In genomic region chrX:69232945-69233344, GRCh38 we compare ENCODE assay signal across 21 cellular contexts.
A peak's percentile ranks its signal among the peaks of the same experiment; 100 is the strongest.
DNase-seq lines count a peak whose midpoint lies in the region; ATAC-seq, FAIRE-seq and TF ChIP-seq lines count a peak whose summit lies in the region.
"Had no signal": no experiment of that assay in that cellular context is flagged by ENCODE, and none has a peak within 500 bp of the region (broad histone marks: within the 10 kb centered on the region; RNA-seq: fewer than 3 reads in every experiment).

No MANE protein-coding gene starts in this region.

- no peaks in the 10 kb centered on the region for H3K27me3 ChIP-seq in WERI-Rb-1 (ENCODE audit: insufficient read depth, low read depth, severe bottlenecking)
- no peaks in the 10 kb centered on the region for H3K27me3 ChIP-seq in small intestine (ENCODE audit: control insufficient read depth in 2 of 2, insufficient read depth in 2 of 2, low read length in 2 of 2)
- H3K27me3 ChIP-seq: left lung, neutrophil, SJSA1, tibial artery had no signal

- DNase-seq in NCI-H345 (lab: John Stamatoyannopoulos, UW) (peak; percentile 2), NCI-H345 treated with DMSO at 0.1 percent for 48 hours (lab: John Stamatoyannopoulos, UW; ENCODE audit: unreplicated experiment) (no peak), NCI-H2029 (lab: John Stamatoyannopoulos, UW) (peak; percentile 25), WERI-Rb-1 (peak; percentile 37), small intestine (peak; percentile 2)
- DNase-seq in activated CD4-positive, alpha-beta T cell treated with anti-CD3 and anti-CD28 coated beads, Interleukin-2, amount 50 U/mL, for 1 hour, result no peak
- no peak for DNase-seq in activated naive CD4-positive, alpha-beta T cell (lab: John Stamatoyannopoulos, UW)
- DNase-seq: activated naive CD8-positive, alpha-beta T cell treated with anti-CD3 and anti-CD28 coated beads, Interleukin-2, amount 50 U/mL, for 24 hours; HCEC 1CT; left lung; NCI-H226; PC-9; stimulated activated CD4-positive, alpha-beta T cell treated with anti-CD3 and anti-CD28 coated beads, Interleukin-15, amount 100 ng/mL, for 24 hours; tibial artery had no signal

- no peak for FAIRE-seq in small intestine (lab: Jason Lieb, UNC)
- FAIRE-seq: endothelial cell of umbilical vein had no signal

- no peak for TF ChIP-seq CTCF in WERI-Rb-1 (IDR thresholded peaks at IDR 0.05; ENCODE audit: low read depth, low read length)

- H3K4me1 ChIP-seq in small intestine (ENCODE audit: control insufficient read depth in 2 of 2, insufficient read depth in 1 of 2, low read depth in 1 of 2, low read length in 1 of 2), result no peaks in the 10 kb centered on the region
- H3K4me1 ChIP-seq: left lung, SJSA1 had no signal

- ATAC-seq in GM18858 (IDR thresholded peaks at IDR 0.05; ENCODE audit: unreplicated experiment), result no peak
- ATAC-seq: activated naive CD8-positive, alpha-beta T cell treated with anti-CD3 and anti-CD28 coated beads, Interleukin-2, amount 50 U/mL, for 24 hours; left lung; stimulated activated memory B cell treated with anti-CD40 and anti-IgM and Interleukin-4, amounts not matched to agents 10 μg/mL and 1 μg/mL and 100 μg/mL, for 72 hours had no signal

- H3K9me3 ChIP-seq in WERI-Rb-1 (ENCODE audit: severe bottlenecking), result no peaks in the 10 kb centered on the region
- no peaks in the 10 kb centered on the region for H3K9me3 ChIP-seq in small intestine (ENCODE audit: control insufficient read depth, low read depth)
- H3K9me3 ChIP-seq: left lung, neutrophil, SJSA1 had no signal

- no peaks in the 10 kb centered on the region for H3K36me3 ChIP-seq in WERI-Rb-1
- no peaks in the 10 kb centered on the region for H3K36me3 ChIP-seq in small intestine (ENCODE audit: control insufficient read depth in 2 of 2, insufficient read depth in 2 of 2, low read length in 2 of 2)
- H3K36me3 ChIP-seq: left lung, neutrophil, SJSA1, tibial artery had no signal

- 8 to 38% (median 34%) methylated on average over 3 of the region's 3 CpGs for WGBS in small intestine, 3 donors

- H3K4me3 ChIP-seq in WERI-Rb-1 (ENCODE audit: low read depth, low read length) (no peak overlapping the region), small intestine (ENCODE audit: low read depth in 1 of 2, low read length in 2 of 2) (no peak overlapping the region)
- H3K4me3 ChIP-seq: left lung, PC-9, SJSA1, tibial artery had no signal

- H3K27ac ChIP-seq in WERI-Rb-1, result no peak overlapping the region
- no peak overlapping the region for H3K27ac ChIP-seq in small intestine (ENCODE audit: low read depth in 1 of 2, low read length in 1 of 2)
- H3K27ac ChIP-seq: C4-2B, HL-60, left lung, neutrophil, PC-9, SJSA1, tibial artery had no signal

Comparison
In these comparisons a context has a peak if more than half of its experiments do, and no peak if none do; other contexts are left out.
1. DNase-seq: peak in NCI-H345 (single experiment), NCI-H2029 (single experiment), WERI-Rb-1 (single experiment) and small intestine (single experiment); none in NCI-H345 treated with DMSO at 0.1 percent for 48 hours (single experiment), activated CD4-positive, alpha-beta T cell treated with anti-CD3 and anti-CD28 coated beads, Interleukin-2, amount 50 U/mL, for 1 hour (single experiment) and activated naive CD4-positive, alpha-beta T cell (0 of 4).